ENCODE assay signal across 1 cellular context in genomic region chr17:2786176-2786881, GRCh38.
TF ChIP-seq lines count a peak whose summit lies in the region.

No MANE protein-coding gene starts in this region.

TF ChIP-seq in HepG2, 621 proteins besides CTCF, POLR2A, EP300 and RAD21 (continued from another document and continues in another):
- TF ChIP-seq FOXO4 (CRISPR knock-in tag; conservative IDR thresholded peaks at IDR 0.05), result no peak
- TF ChIP-seq ZNF329 (CRISPR knock-in tag; IDR thresholded peaks at IDR 0.05; ENCODE audit: low read depth), result no peak
- no peak for TF ChIP-seq ZNF17 (CRISPR knock-in tag; IDR thresholded peaks at IDR 0.05)
- no peak for TF ChIP-seq SNRNP70 (IDR thresholded peaks at IDR 0.05; ENCODE audit: low read depth, low read length)
- no peak for TF ChIP-seq PRDM4 (CRISPR knock-in tag; IDR thresholded peaks at IDR 0.05; ENCODE audit: borderline replicate concordance)
- no peak for TF ChIP-seq MNT (IDR thresholded peaks at IDR 0.05)
- no peak for TF ChIP-seq RAD51 (IDR thresholded peaks at IDR 0.05; ENCODE audit: borderline replicate concordance)
- TF ChIP-seq MTF1 (CRISPR knock-in tag; IDR thresholded peaks at IDR 0.05), result no peak
- TF ChIP-seq MBD4 (IDR thresholded peaks at IDR 0.05; ENCODE audit: borderline replicate concordance, low read length), result no peak
- TF ChIP-seq PRPF4 (IDR thresholded peaks at IDR 0.05; ENCODE audit: low read depth, low read length, poor library complexity, severe bottlenecking), result no peak
- no peak for TF ChIP-seq SRSF1 (optimal IDR thresholded peaks at IDR 0.05; ENCODE audit: low read depth, low read length)
- TF ChIP-seq IKZF1 (IDR thresholded peaks at IDR 0.05), result no peak
- no peak for TF ChIP-seq ZNF800 (CRISPR knock-in tag; IDR thresholded peaks at IDR 0.05)
- no peak for TF ChIP-seq ZNF841 (CRISPR knock-in tag; IDR thresholded peaks at IDR 0.05; ENCODE audit: borderline replicate concordance)
- TF ChIP-seq ZNF460 (CRISPR knock-in tag; IDR thresholded peaks at IDR 0.05; ENCODE audit: borderline replicate concordance), result no peak
- TF ChIP-seq ZNF143 (CRISPR knock-in tag; IDR thresholded peaks at IDR 0.05), result no peak
- TF ChIP-seq ISX (CRISPR knock-in tag; conservative IDR thresholded peaks at IDR 0.05), result no peak
- TF ChIP-seq ZNF569 (CRISPR knock-in tag; IDR thresholded peaks at IDR 0.05; ENCODE audit: borderline replicate concordance), result no peak
- TF ChIP-seq SAP130 (CRISPR knock-in tag; IDR thresholded peaks at IDR 0.05; ENCODE audit: low read depth), result peak; percentile 45; the same call in 1 of the 2 replicates
- no peak for TF ChIP-seq PCBP2 (optimal IDR thresholded peaks at IDR 0.05; ENCODE audit: low read depth, low read length, poor library complexity, severe bottlenecking)
- no peak for TF ChIP-seq ZKSCAN8 (CRISPR knock-in tag; IDR thresholded peaks at IDR 0.05; ENCODE audit: borderline replicate concordance)
- TF ChIP-seq SALL2 (CRISPR knock-in tag; IDR thresholded peaks at IDR 0.05), result no peak
- no peak for TF ChIP-seq ZNF598 (CRISPR knock-in tag; IDR thresholded peaks at IDR 0.05; ENCODE audit: borderline replicate concordance)
- 0 out of 2 replicates have a peak, but pooled peaks have one; percentile 27 for TF ChIP-seq ZNF350 (CRISPR knock-in tag; IDR thresholded peaks at IDR 0.05; ENCODE audit: borderline replicate concordance, low read depth)
- no peak for TF ChIP-seq IKZF4 (CRISPR knock-in tag; IDR thresholded peaks at IDR 0.05; ENCODE audit: borderline replicate concordance, low read depth, not compliant biosample characterization)
- no peak for TF ChIP-seq ZBTB20 (CRISPR knock-in tag; IDR thresholded peaks at IDR 0.05; ENCODE audit: borderline replicate concordance, low read depth)
- TF ChIP-seq ADNP (CRISPR knock-in tag; IDR thresholded peaks at IDR 0.05), result no peak
- no peak for TF ChIP-seq SOX5 (CRISPR knock-in tag; IDR thresholded peaks at IDR 0.05; ENCODE audit: borderline replicate concordance)
- TF ChIP-seq ZNF138 (CRISPR knock-in tag; IDR thresholded peaks at IDR 0.05; ENCODE audit: low read depth), result no peak
- no peak for TF ChIP-seq ZBTB33 (CRISPR knock-in tag; IDR thresholded peaks at IDR 0.05)
- TF ChIP-seq HOXA3 (CRISPR knock-in tag; IDR thresholded peaks at IDR 0.05), result peak; percentile 90
- peak; percentile 27; the same call in 1 of the 2 replicates for TF ChIP-seq ZNF691 (CRISPR knock-in tag; IDR thresholded peaks at IDR 0.05; ENCODE audit: borderline replicate concordance, low read depth)
- TF ChIP-seq GATAD1 (CRISPR knock-in tag; IDR thresholded peaks at IDR 0.05), result peak; percentile 31; the same call in 1 of the 2 replicates
- no peak for TF ChIP-seq ZNF644 (CRISPR knock-in tag; IDR thresholded peaks at IDR 0.05; ENCODE audit: low read depth)
- no peak for TF ChIP-seq TERF1 (CRISPR knock-in tag; IDR thresholded peaks at IDR 0.05)
- no peak for TF ChIP-seq ZNF784 (CRISPR knock-in tag; IDR thresholded peaks at IDR 0.05; ENCODE audit: borderline replicate concordance)
- no peak for TF ChIP-seq THRA (CRISPR knock-in tag; IDR thresholded peaks at IDR 0.05; ENCODE audit: borderline replicate concordance)
- TF ChIP-seq PHF20 (CRISPR knock-in tag; IDR thresholded peaks at IDR 0.05), result no peak
- peak; percentile 41; the same call in 1 of the 2 replicates for TF ChIP-seq ERF (CRISPR knock-in tag; IDR thresholded peaks at IDR 0.05)
- no peak for TF ChIP-seq ZNF816 (CRISPR knock-in tag; IDR thresholded peaks at IDR 0.05; ENCODE audit: borderline replicate concordance)
- peak; percentile 73 for TF ChIP-seq MYPOP (CRISPR knock-in tag; IDR thresholded peaks at IDR 0.05)
- TF ChIP-seq ZNF75D (CRISPR knock-in tag; IDR thresholded peaks at IDR 0.05; ENCODE audit: borderline replicate concordance), result no peak
- no peak for TF ChIP-seq SIX1 (CRISPR knock-in tag; IDR thresholded peaks at IDR 0.05; ENCODE audit: borderline replicate concordance)
- no peak for TF ChIP-seq MED8 (CRISPR knock-in tag; IDR thresholded peaks at IDR 0.05; ENCODE audit: insufficient replicate concordance)
- no peak for TF ChIP-seq ZNF747 (CRISPR knock-in tag; IDR thresholded peaks at IDR 0.05; ENCODE audit: borderline replicate concordance)
- TF ChIP-seq SCMH1 (CRISPR knock-in tag; IDR thresholded peaks at IDR 0.05; ENCODE audit: borderline replicate concordance), result no peak
- TF ChIP-seq ZNF260 (CRISPR knock-in tag; IDR thresholded peaks at IDR 0.05; ENCODE audit: borderline replicate concordance, low read depth), result no peak
- no peak for TF ChIP-seq MZF1 (CRISPR knock-in tag; IDR thresholded peaks at IDR 0.05; ENCODE audit: borderline replicate concordance)
- no peak for TF ChIP-seq CCAR2 (optimal IDR thresholded peaks at IDR 0.05; ENCODE audit: low read depth, low read length)
- TF ChIP-seq ZNF232 (CRISPR knock-in tag; IDR thresholded peaks at IDR 0.05; ENCODE audit: borderline replicate concordance), result no peak
- TF ChIP-seq NFIB (CRISPR knock-in tag; IDR thresholded peaks at IDR 0.05; ENCODE audit: borderline replicate concordance), result no peak
- TF ChIP-seq ZNF615 (CRISPR knock-in tag; IDR thresholded peaks at IDR 0.05; ENCODE audit: borderline replicate concordance), result no peak
